ENCODE assay signal across 19 cellular contexts in the genomic region with DNA sequence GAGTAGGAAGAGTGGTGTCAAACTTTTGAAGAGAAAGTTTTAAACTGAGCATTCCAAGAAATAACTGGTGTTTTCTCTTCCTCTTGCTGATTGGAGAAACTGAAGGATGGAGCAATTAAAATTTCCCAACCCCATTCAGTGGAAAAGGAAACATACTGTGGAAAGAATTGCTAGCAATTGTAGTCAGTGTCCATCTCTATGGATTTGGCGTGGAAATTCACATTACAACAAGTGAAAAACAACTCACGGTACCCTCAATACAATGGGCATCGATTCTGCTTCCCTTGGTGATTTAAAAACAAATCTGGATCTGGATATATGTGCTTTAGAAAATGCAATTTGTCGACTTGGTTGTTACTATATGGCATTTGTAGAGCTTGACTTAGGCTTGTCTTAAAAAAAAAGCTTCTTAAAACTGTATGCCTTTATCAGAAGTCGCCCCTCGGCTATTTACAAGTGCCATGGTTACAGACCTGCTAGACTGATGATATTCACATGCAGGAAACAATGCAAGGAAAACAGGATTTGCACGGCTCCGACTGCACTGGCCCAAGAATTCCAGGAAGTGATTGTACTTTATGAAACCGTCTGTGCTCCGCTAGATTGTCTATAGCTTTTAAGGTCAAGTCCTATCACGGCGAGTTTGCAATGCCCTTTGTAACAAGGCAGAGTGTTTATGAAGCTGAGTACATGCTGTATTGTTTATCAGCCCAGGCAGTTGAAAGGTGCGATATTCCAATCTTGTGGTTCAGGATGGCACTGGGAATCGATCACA.
DNase-seq lines count a peak whose midpoint lies in the region; FAIRE-seq and TF ChIP-seq lines count a peak whose summit lies in the region.
"Had no signal": no experiment of that assay in that cellular context is flagged by ENCODE, and none has a peak within 500 bp of the region (broad histone marks: within the 10 kb centered on the region; RNA-seq: fewer than 3 reads in every experiment).

No MANE protein-coding gene starts in this region.

- peaks cover 8% of the 10 kb centered on the region for H3K27me3 Mint-ChIP-seq in activated T-helper 1 cell treated with anti-CD3 and anti-CD28 coated beads, Interleukin-12 subunit alpha, Interleukin-12 subunit beta, Interleukin-2, Interleukin-4 antibody, amounts not matched to agents 30 ng/mL and 10 ng/mL and 1 ng/mL, durations not matched to agents 14 hours and 24 hours and 36 hours (ENCODE audit: insufficient read depth)

- TF ChIP-seq POLR2A in H54 (IDR thresholded peaks at IDR 0.05; ENCODE audit: low read depth, low read length) (no peak), tibial nerve (IDR thresholded peaks at IDR 0.05) (no peak)

- FAIRE-seq in H54 (lab: Jason Lieb, UNC): peak; percentile 41

- no peak overlapping the region for H3K4me3 Mint-ChIP-seq in activated T-helper 1 cell treated with anti-CD3 and anti-CD28 coated beads, Interleukin-12 subunit alpha, Interleukin-12 subunit beta, Interleukin-2, Interleukin-4 antibody, amounts not matched to agents 30 ng/mL and 10 ng/mL and 1 ng/mL, durations not matched to agents 14 hours and 24 hours and 36 hours
- H3K4me3 Mint-ChIP-seq: activated naive CD8-positive, alpha-beta T cell; activated T-cell treated with anti-CD3 and anti-CD28 coated beads, Interleukin-2, amount 50 U/mL, for 4 hours; CD4-positive, alpha-beta T cell had no signal

- no peaks in the 10 kb centered on the region for H3K9me3 Mint-ChIP-seq in activated T-helper 1 cell treated with anti-CD3 and anti-CD28 coated beads, Interleukin-12 subunit alpha, Interleukin-12 subunit beta, Interleukin-2, Interleukin-4 antibody, amounts not matched to agents 30 ng/mL and 10 ng/mL and 1 ng/mL, durations not matched to agents 14 hours and 24 hours and 36 hours
- H3K9me3 Mint-ChIP-seq: activated T-cell treated with anti-CD3 and anti-CD28 coated beads, Interleukin-2, amount 50 U/mL, for 4 hours; CD4-positive, alpha-beta T cell had no signal

- no peak overlapping the region for H3K4me3 ChIP-seq in epithelial cell of esophagus (ENCODE audit: low read length)
- H3K4me3 ChIP-seq in colonic mucosa: no peak overlapping the region
- no peak overlapping the region for H3K4me3 ChIP-seq in tibial nerve
- H3K4me3 ChIP-seq: cardiac muscle cell, thyroid gland had no signal

- no peak for TF ChIP-seq CTCF in epithelial cell of esophagus (IDR thresholded peaks at IDR 0.05; ENCODE audit: insufficient read depth, low read depth, low read length, missing control alignments)
- TF ChIP-seq CTCF in colonic mucosa (IDR thresholded peaks at IDR 0.05): no peak
- no peak for TF ChIP-seq CTCF in tibial nerve (IDR thresholded peaks at IDR 0.05)

- no peaks in the 10 kb centered on the region for H3K4me1 ChIP-seq in colonic mucosa
- peaks cover 0 to 4% (median 0%) of the 10 kb centered on the region in 4 donors for H3K4me1 ChIP-seq in tibial nerve
- H3K4me1 ChIP-seq: thyroid gland had no signal

- H3K9me3 ChIP-seq in colonic mucosa (no peaks in the 10 kb centered on the region), tibial nerve (no peaks in the 10 kb centered on the region)
- H3K9me3 ChIP-seq: SK-N-SH, thyroid gland had no signal

- H3K27ac ChIP-seq in colonic mucosa (no peak overlapping the region), tibial nerve (peak overlapping the region in 1 of 4 donors; percentile 63)
- H3K27ac ChIP-seq: cardiac muscle cell had no signal

- no peaks in the 10 kb centered on the region for H3K4me1 Mint-ChIP-seq in activated T-helper 1 cell treated with anti-CD3 and anti-CD28 coated beads, Interleukin-12 subunit alpha, Interleukin-12 subunit beta, Interleukin-2, Interleukin-4 antibody, amounts not matched to agents 30 ng/mL and 10 ng/mL and 1 ng/mL, durations not matched to agents 14 hours and 24 hours and 36 hours (ENCODE audit: low read depth)

- H3K36me3 ChIP-seq in colonic mucosa: no peaks in the 10 kb centered on the region
- H3K36me3 ChIP-seq in tibial nerve: no peaks in the 10 kb centered on the region
- H3K36me3 ChIP-seq: cardiac muscle cell, thyroid gland had no signal

- no peak for TF ChIP-seq EP300 in tibial nerve (IDR thresholded peaks at IDR 0.05)

- intact Hi-C loops in colonic mucosa (cut with DNase I): no loop called here
- intact Hi-C loops in activated T-helper 1 cell treated with anti-CD3 and anti-CD28 coated beads, Interleukin-12 subunit alpha, Interleukin-12 subunit beta, Interleukin-2, Interleukin-4 antibody, amounts not matched to agents 30 ng/mL and 10 ng/mL and 1 ng/mL, durations not matched to agents 14 hours and 24 hours and 36 hours (cut with micrococcal nuclease): no loop called here

- no peak overlapping the region for H3K9ac ChIP-seq in colonic mucosa (ENCODE audit: low read depth in 2 of 2, low read length in 2 of 2)
- H3K9ac ChIP-seq: SK-N-SH had no signal

- 55 to 69% methylated on average over 14 of the region's 14 CpGs for WGBS in tibial nerve, 2 donors

- no peak overlapping the region for H3K27ac Mint-ChIP-seq in activated T-helper 1 cell treated with anti-CD3 and anti-CD28 coated beads, Interleukin-12 subunit alpha, Interleukin-12 subunit beta, Interleukin-2, Interleukin-4 antibody, amounts not matched to agents 30 ng/mL and 10 ng/mL and 1 ng/mL, durations not matched to agents 14 hours and 24 hours and 36 hours
- H3K27ac Mint-ChIP-seq: activated naive CD8-positive, alpha-beta T cell; CD4-positive, alpha-beta T cell had no signal

- H3K27me3 ChIP-seq in colonic mucosa (no peaks in the 10 kb centered on the region), tibial nerve (no peaks in the 10 kb centered on the region)
- H3K27me3 ChIP-seq: cardiac muscle cell, thyroid gland had no signal

- H3K36me3 Mint-ChIP-seq in activated T-helper 1 cell treated with anti-CD3 and anti-CD28 coated beads, Interleukin-12 subunit alpha, Interleukin-12 subunit beta, Interleukin-2, Interleukin-4 antibody, amounts not matched to agents 30 ng/mL and 10 ng/mL and 1 ng/mL, durations not matched to agents 14 hours and 24 hours and 36 hours (ENCODE audit: low read depth): no peaks in the 10 kb centered on the region
- H3K36me3 Mint-ChIP-seq: activated naive CD8-positive, alpha-beta T cell had no signal

- DNase-seq in H54 (ENCODE audit: insufficient read length, low spot score): no peak
- DNase-seq in epithelial cell of esophagus (ENCODE audit: low read depth): peak; percentile 55
- peak; percentile 58 for DNase-seq in kidney tubule cell (ENCODE audit: low spot score)
- peak; percentile 100 for DNase-seq in pulmonary artery endothelial cell (ENCODE audit: low read depth, low spot score)
- DNase-seq in colonic mucosa: no peak
- no peak for DNase-seq in activated T-helper 1 cell treated with anti-CD3 and anti-CD28 coated beads, Interleukin-12 subunit alpha, Interleukin-12 subunit beta, Interleukin-2, Interleukin-4 antibody, amounts not matched to agents 30 ng/mL and 10 ng/mL and 1 ng/mL, durations not matched to agents 14 hours and 24 hours and 36 hours (ENCODE audit: low spot score)
- DNase-seq in tibial nerve (ENCODE audit: low spot score in 2 of 2): no peak
- DNase-seq in germinal center (ENCODE audit: low spot score): no peak
- DNase-seq: activated CD4-positive, alpha-beta T cell treated with anti-CD3 and anti-CD28 coated beads, Interleukin-2, amount 50 U/mL, for 48 hours; activated T-cell treated with anti-CD3 and anti-CD28 coated beads, Interleukin-2, amount 50 U/mL, for 4 hours; CD4-positive, alpha-beta T cell; GOT3; NCI-H1694 treated with DMSO at 0.1 percent for 48 hours; retina; SK-N-SH; stimulated activated CD4-positive, alpha-beta T cell treated with anti-CD3 and anti-CD28 coated beads, Interleukin-4, amount 100 ng/mL, for 24 hours had no signal

Comparison
In these comparisons a context has a peak if more than half of its experiments do, and no peak if none do; other contexts are left out.
1. DNase-seq: peak in epithelial cell of esophagus (single experiment), kidney tubule cell (single experiment) and pulmonary artery endothelial cell (single experiment); none in H54 (single experiment), colonic mucosa (single experiment), activated T-helper 1 cell treated with anti-CD3 and anti-CD28 coated beads, Interleukin-12 subunit alpha, Interleukin-12 subunit beta, Interleukin-2, Interleukin-4 antibody, amounts not matched to agents 30 ng/mL and 10 ng/mL and 1 ng/mL, durations not matched to agents 14 hours and 24 hours and 36 hours (single experiment), tibial nerve (0 of 2) and germinal center (single experiment).